Comparison of ENCODE assay signal across 8 cellular contexts in genomic region chr22:41403532-41404318, GRCh38. TPM values are rescaled to one million over a fixed set of nuclear protein-coding genes. Genes with fewer than 3 reads are reported as not detected.
DNase-seq lines count a peak whose midpoint lies in the region; ATAC-seq and TF ChIP-seq lines count a peak whose summit lies in the region.

No MANE protein-coding gene starts in this region.

- H3K9me3 ChIP-seq in tibial nerve: no peaks in the 10 kb centered on the region

- H3K27ac Mint-ChIP-seq in activated naive CD8-positive, alpha-beta T cell treated with anti-CD3 and anti-CD28 coated beads for 36 hours: no peak overlapping the region
- peak overlapping the region; percentile 63 for H3K27ac Mint-ChIP-seq in glutamatergic neuron (ENCODE audit: unreplicated experiment)

- H3K4me3 ChIP-seq in tibial nerve: no peak overlapping the region

- ATAC-seq in GM21576 (IDR thresholded peaks at IDR 0.05; ENCODE audit: unreplicated experiment): peak; percentile 71

- no peaks in the 10 kb centered on the region for H3K36me3 Mint-ChIP-seq in activated naive CD8-positive, alpha-beta T cell treated with anti-CD3 and anti-CD28 coated beads for 36 hours
- no peaks in the 10 kb centered on the region for H3K36me3 Mint-ChIP-seq in glutamatergic neuron (ENCODE audit: unreplicated experiment)

- H3K4me1 ChIP-seq in tibial nerve: peaks cover 0 to 38% (median 17%) of the 10 kb centered on the region in 4 donors

- peak; percentile 90 for DNase-seq in Caki2 (ENCODE audit: low read depth)
- peak; percentile 30 for DNase-seq in NCI-H1048 (lab: John Stamatoyannopoulos, UW)
- DNase-seq in SW480 (ENCODE audit: low spot score): peak; percentile 83
- peak; percentile 85 for DNase-seq in activated naive CD8-positive, alpha-beta T cell treated with anti-CD3 and anti-CD28 coated beads for 36 hours
- peak; percentile 84 for DNase-seq in glutamatergic neuron
- peak; percentile 98 for DNase-seq in pons (ENCODE audit: low spot score)
- DNase-seq in tibial nerve (ENCODE audit: low spot score in 2 of 2): peak; percentile 75 to 76

- H3K4me1 Mint-ChIP-seq in activated naive CD8-positive, alpha-beta T cell treated with anti-CD3 and anti-CD28 coated beads for 36 hours: peaks cover 11% of the 10 kb centered on the region
- H3K4me1 Mint-ChIP-seq in glutamatergic neuron (ENCODE audit: low read depth, unreplicated experiment): peaks cover 8% of the 10 kb centered on the region

- H3K36me3 ChIP-seq in tibial nerve: peaks cover 0 to 14% (median 0%) of the 10 kb centered on the region in 3 donors

- 12 to 14% methylated on average over 15 to 18 of the region's 18 CpGs for WGBS in tibial nerve, 2 donors

- in situ Hi-C loops in Caki2 (cut with HindIII; ENCODE audit: low pct_unique_long_range_greater_than_20kb, low sequenced_read_pairs): no loop called here

- peak overlapping the region; percentile 37 to 87 (median 68) for H3K27ac ChIP-seq in tibial nerve

- no peaks in the 10 kb centered on the region for H3K27me3 ChIP-seq in tibial nerve

- TF ChIP-seq CTCF in glutamatergic neuron (IDR thresholded peaks at IDR 0.05; ENCODE audit: partially characterized antibody, unreplicated experiment): peak; percentile 94
- peak; percentile 90 to 100 (median 95) for TF ChIP-seq CTCF in tibial nerve (IDR thresholded peaks at IDR 0.05)

- TF ChIP-seq POLR2A in tibial nerve (IDR thresholded peaks at IDR 0.05): peak; percentile 20 to 57

- TF ChIP-seq EP300 in tibial nerve (IDR thresholded peaks at IDR 0.05): peak in 1 of 2 donors; percentile 97

- H3K4me3 Mint-ChIP-seq in activated naive CD8-positive, alpha-beta T cell treated with anti-CD3 and anti-CD28 coated beads for 36 hours: no peak overlapping the region
- peak overlapping the region; percentile 23 for H3K4me3 Mint-ChIP-seq in glutamatergic neuron (ENCODE audit: unreplicated experiment)

- H3K27me3 Mint-ChIP-seq in activated naive CD8-positive, alpha-beta T cell treated with anti-CD3 and anti-CD28 coated beads for 36 hours: no peaks in the 10 kb centered on the region
- H3K27me3 Mint-ChIP-seq in glutamatergic neuron (ENCODE audit: unreplicated experiment): peaks cover 3% of the 10 kb centered on the region

- no peaks in the 10 kb centered on the region for H3K9me3 Mint-ChIP-seq in activated naive CD8-positive, alpha-beta T cell treated with anti-CD3 and anti-CD28 coated beads for 36 hours
- H3K9me3 Mint-ChIP-seq in glutamatergic neuron (ENCODE audit: unreplicated experiment): peaks cover 4% of the 10 kb centered on the region

RNA-seq across cellular contexts. Expression of gene TEF, which starts 22.0 kb away (rescaled TPM):
- 13.5 and 14.2 TPM in 2 replicates for total RNA-seq in Caki2 (2014; rRNA removed; shearing (Covaris generic); ENCODE audit: low replicate concordance)
- 1 to 10 TPM; 2.6 to 2.8 TPM for total RNA-seq in activated naive CD8-positive, alpha-beta T cell treated with anti-CD3 and anti-CD28 coated beads for 36 hours
- total RNA-seq in glutamatergic neuron (ENCODE audit: unreplicated experiment) (13.9 TPM), tibial nerve (10 to 100 TPM; 20.1 to 49.4 (median 43.9) TPM)

RNA-seq across cellular contexts. Expression of gene TOB2, which starts 42.9 kb away (rescaled TPM):
- 24.2 and 30.9 TPM in 2 replicates for total RNA-seq in Caki2 (2014; rRNA removed; shearing (Covaris generic); ENCODE audit: low replicate concordance)
- 10 to 100 TPM; 33.9 to 34.8 TPM for total RNA-seq in activated naive CD8-positive, alpha-beta T cell treated with anti-CD3 and anti-CD28 coated beads for 36 hours
- 43.3 TPM for total RNA-seq in glutamatergic neuron (ENCODE audit: unreplicated experiment)
- 10 to 100 TPM; 50.8 to 67.3 (median 56.9) TPM for total RNA-seq in tibial nerve

Comparison
In these comparisons a context has a peak if more than half of its experiments do, and no peak if none do; other contexts are left out.
1. DNase-seq: peak in every context shown above with its lines; median percentile 98 in pons; 90 in Caki2; 85 in activated naive CD8-positive, alpha-beta T cell treated with anti-CD3 and anti-CD28 coated beads for 36 hours; 84 in glutamatergic neuron; 83 in SW480; 76 in tibial nerve; 30 in NCI-H1048.